In the genomic region with DNA sequence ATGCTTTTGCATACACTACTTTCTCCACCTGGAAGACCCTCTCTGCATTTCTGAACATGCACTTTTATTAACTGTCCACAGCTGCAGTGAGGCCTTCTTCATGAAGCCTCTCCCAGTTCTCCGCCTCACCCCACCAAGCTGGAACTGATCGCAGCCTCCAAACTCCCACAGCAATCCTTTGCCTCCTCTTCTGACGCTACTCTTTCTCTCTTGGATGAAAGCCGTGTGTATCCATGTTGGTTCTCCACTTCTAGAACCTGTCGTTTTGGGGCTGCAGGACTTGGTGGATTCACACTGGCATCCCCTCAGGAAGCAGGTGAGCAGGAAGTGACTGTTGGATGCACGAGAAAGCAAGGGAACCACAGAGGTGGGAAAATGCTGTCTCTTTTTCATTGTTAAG, we compare ENCODE assay signal across 26 cellular contexts.
"Had no signal": no experiment of that assay in that cellular context is flagged by ENCODE, and none has a peak within 500 bp of the region (broad histone marks: within the 10 kb centered on the region; RNA-seq: fewer than 3 reads in every experiment).

No MANE protein-coding gene starts in this region.

- H3K27me3 Mint-ChIP-seq: dendritic cell treated with granulocyte-macrophage colony-stimulating factor and Interleukin-4, amounts not matched to agents 40 ng/mL and 50 ng/mL, for 4 days; effector memory CD8-positive, alpha-beta T cell had no signal

- H3K4me1 ChIP-seq: colonic mucosa, gastrocnemius medialis, heart right ventricle, left lung, lower lobe of right lung had no signal

- H3K4me3 ChIP-seq: colonic mucosa, esophagus squamous epithelium, gastrocnemius medialis, heart right ventricle, left lung, lower lobe of right lung, mucosa of descending colon had no signal

- DNase-seq: colonic mucosa; cortex of kidney; effector CD8-positive, alpha-beta T cell; effector memory CD8-positive, alpha-beta T cell; endodermal cell; erythroblast; esophagus squamous epithelium; foreskin fibroblast; foreskin melanocyte; gastrocnemius medialis; glutamatergic neuron; head of caudate nucleus; heart right ventricle; hippocampal formation; islet precursor cell; left cardiac atrium; left lung; left ventricle myocardium superior; lower lobe of right lung; mesenchymal stem cell; mucosa of descending colon had no signal

- H3K9me3 ChIP-seq: colonic mucosa, esophagus squamous epithelium, gastrocnemius medialis, heart right ventricle, left lung, lower lobe of right lung, mucosa of descending colon had no signal

- ATAC-seq: effector memory CD8-positive, alpha-beta T cell; esophagus mucosa; gastrocnemius medialis; heart right ventricle; left cardiac atrium; left lung; left ventricle myocardium superior; lower lobe of right lung; mucosa of descending colon had no signal

- H3K27ac ChIP-seq: colonic mucosa, epithelial cell of prostate, esophagus squamous epithelium, gastrocnemius medialis, heart right ventricle, left lung, lower lobe of right lung had no signal

- H3K36me3 ChIP-seq: colonic mucosa, esophagus squamous epithelium, gastrocnemius medialis, heart right ventricle, left lung, lower lobe of right lung had no signal

- H3K9me3 Mint-ChIP-seq: dendritic cell treated with granulocyte-macrophage colony-stimulating factor and Interleukin-4, amounts not matched to agents 40 ng/mL and 50 ng/mL, for 4 days; endodermal cell; mesothelial cell of epicardium had no signal

- FAIRE-seq: endometrium had no signal

- H3K4me3 Mint-ChIP-seq: dendritic cell treated with granulocyte-macrophage colony-stimulating factor and Interleukin-4, amounts not matched to agents 40 ng/mL and 50 ng/mL, for 4 days; effector memory CD8-positive, alpha-beta T cell; endodermal cell; mesothelial cell of epicardium had no signal

- H3K36me3 Mint-ChIP-seq: mesothelial cell of epicardium had no signal

- H3K27me3 ChIP-seq: colonic mucosa, gastrocnemius medialis, left lung had no signal

- H3K27ac Mint-ChIP-seq: dendritic cell treated with granulocyte-macrophage colony-stimulating factor and Interleukin-4, amounts not matched to agents 40 ng/mL and 50 ng/mL, for 4 days; effector memory CD8-positive, alpha-beta T cell; endodermal cell; mesothelial cell of epicardium had no signal
